2 cellular contexts compared by ENCODE assay signal in the genomic region with DNA sequence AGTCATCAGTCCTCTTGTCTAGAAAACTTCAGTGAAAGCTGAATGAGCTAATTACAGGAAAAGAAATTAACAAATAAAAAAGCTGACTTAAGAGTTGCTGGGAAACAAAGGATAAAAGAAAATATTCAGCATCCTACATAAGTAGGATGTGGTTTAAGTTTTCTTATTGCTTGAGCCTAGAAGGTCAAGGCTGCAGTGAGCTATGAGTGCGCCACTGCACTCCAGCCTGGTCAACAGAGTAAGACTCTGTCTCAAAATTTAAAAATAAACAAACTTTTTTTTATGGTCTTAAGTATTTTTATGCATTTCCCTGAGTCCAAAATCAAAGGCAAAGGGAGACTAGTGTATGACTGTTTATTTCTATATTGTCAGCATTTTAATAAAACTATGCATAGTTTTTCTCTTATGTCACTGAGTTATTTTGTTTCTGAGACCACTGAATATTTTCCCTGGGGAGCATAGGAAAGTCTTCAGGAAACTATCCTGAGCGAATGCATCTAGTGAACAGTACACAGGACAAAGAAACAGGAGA.
A peak's percentile ranks its signal among the peaks of the same experiment; 100 is the strongest.
TF ChIP-seq lines count a peak whose summit lies in the region.

No MANE protein-coding gene starts in this region.

TF ChIP-seq in GM23338, 12 proteins besides CTCF, POLR2A, EP300 and RAD21 (continues in another document):
- TF ChIP-seq JUNB (IDR thresholded peaks at IDR 0.05; ENCODE audit: unreplicated experiment) (no peak), CREB1 (CRISPR knock-in tag; IDR thresholded peaks at IDR 0.05; ENCODE audit: low read depth) (no peak), POLR2AphosphoS5 (IDR thresholded peaks at IDR 0.05; ENCODE audit: low read depth) (no peak), ZNF331 (CRISPR knock-in tag; IDR thresholded peaks at IDR 0.05; ENCODE audit: low read depth) (no peak), EZH2phosphoT487 (IDR thresholded peaks at IDR 0.05; ENCODE audit: unreplicated experiment) (no peak), ZNF114 (CRISPR knock-in tag; IDR thresholded peaks at IDR 0.05) (no peak)
- TF ChIP-seq, protein P1, sequence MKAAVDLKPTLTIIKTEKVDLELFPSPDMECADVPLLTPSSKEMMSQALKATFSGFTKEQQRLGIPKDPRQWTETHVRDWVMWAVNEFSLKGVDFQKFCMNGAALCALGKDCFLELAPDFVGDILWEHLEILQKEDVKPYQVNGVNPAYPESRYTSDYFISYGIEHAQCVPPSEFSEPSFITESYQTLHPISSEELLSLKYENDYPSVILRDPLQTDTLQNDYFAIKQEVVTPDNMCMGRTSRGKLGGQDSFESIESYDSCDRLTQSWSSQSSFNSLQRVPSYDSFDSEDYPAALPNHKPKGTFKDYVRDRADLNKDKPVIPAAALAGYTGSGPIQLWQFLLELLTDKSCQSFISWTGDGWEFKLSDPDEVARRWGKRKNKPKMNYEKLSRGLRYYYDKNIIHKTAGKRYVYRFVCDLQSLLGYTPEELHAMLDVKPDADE (IDR thresholded peaks at IDR 0.05), result no peak
- TF ChIP-seq, protein P2, sequence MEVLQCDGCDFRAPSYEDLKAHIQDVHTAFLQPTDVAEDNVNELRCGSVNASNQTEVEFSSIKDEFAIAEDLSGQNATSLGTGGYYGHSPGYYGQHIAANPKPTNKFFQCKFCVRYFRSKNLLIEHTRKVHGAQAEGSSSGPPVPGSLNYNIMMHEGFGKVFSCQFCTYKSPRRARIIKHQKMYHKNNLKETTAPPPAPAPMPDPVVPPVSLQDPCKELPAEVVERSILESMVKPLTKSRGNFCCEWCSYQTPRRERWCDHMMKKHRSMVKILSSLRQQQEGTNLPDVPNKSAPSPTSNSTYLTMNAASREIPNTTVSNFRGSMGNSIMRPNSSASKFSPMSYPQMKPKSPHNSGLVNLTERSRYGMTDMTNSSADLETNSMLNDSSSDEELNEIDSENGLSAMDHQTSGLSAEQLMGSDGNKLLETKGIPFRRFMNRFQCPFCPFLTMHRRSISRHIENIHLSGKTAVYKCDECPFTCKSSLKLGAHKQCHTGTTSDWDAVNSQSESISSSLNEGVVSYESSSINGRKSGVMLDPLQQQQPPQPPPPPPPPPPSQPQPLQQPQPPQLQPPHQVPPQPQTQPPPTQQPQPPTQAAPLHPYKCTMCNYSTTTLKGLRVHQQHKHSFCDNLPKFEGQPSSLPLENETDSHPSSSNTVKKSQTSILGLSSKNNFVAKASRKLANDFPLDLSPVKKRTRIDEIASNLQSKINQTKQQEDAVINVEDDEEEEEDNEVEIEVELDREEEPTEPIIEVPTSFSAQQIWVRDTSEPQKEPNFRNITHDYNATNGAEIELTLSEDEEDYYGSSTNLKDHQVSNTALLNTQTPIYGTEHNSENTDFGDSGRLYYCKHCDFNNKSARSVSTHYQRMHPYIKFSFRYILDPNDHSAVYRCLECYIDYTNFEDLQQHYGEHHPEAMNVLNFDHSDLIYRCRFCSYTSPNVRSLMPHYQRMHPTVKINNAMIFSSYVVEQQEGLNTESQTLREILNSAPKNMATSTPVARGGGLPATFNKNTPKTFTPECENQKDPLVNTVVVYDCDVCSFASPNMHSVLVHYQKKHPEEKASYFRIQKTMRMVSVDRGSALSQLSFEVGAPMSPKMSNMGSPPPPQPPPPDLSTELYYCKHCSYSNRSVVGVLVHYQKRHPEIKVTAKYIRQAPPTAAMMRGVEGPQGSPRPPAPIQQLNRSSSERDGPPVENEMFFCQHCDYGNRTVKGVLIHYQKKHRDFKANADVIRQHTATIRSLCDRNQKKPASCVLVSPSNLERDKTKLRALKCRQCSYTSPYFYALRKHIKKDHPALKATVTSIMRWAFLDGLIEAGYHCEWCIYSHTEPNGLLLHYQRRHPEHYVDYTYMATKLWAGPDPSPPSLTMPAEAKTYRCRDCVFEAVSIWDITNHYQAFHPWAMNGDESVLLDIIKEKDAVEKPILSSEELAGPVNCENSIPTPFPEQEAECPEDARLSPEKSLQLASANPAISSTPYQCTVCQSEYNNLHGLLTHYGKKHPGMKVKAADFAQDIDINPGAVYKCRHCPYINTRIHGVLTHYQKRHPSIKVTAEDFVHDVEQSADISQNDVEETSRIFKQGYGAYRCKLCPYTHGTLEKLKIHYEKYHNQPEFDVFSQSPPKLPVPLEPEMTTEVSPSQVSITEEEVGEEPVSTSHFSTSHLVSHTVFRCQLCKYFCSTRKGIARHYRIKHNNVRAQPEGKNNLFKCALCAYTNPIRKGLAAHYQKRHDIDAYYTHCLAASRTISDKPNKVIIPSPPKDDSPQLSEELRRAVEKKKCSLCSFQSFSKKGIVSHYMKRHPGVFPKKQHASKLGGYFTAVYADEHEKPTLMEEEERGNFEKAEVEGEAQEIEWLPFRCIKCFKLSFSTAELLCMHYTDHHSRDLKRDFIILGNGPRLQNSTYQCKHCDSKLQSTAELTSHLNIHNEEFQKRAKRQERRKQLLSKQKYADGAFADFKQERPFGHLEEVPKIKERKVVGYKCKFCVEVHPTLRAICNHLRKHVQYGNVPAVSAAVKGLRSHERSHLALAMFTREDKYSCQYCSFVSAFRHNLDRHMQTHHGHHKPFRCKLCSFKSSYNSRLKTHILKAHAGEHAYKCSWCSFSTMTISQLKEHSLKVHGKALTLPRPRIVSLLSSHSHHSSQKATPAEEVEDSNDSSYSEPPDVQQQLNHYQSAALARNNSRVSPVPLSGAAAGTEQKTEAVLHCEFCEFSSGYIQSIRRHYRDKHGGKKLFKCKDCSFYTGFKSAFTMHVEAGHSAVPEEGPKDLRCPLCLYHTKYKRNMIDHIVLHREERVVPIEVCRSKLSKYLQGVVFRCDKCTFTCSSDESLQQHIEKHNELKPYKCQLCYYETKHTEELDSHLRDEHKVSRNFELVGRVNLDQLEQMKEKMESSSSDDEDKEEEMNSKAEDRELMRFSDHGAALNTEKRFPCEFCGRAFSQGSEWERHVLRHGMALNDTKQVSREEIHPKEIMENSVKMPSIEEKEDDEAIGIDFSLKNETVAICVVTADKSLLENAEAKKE (CRISPR knock-in tag; IDR thresholded peaks at IDR 0.05), result no peak
- TF ChIP-seq, protein P3, sequence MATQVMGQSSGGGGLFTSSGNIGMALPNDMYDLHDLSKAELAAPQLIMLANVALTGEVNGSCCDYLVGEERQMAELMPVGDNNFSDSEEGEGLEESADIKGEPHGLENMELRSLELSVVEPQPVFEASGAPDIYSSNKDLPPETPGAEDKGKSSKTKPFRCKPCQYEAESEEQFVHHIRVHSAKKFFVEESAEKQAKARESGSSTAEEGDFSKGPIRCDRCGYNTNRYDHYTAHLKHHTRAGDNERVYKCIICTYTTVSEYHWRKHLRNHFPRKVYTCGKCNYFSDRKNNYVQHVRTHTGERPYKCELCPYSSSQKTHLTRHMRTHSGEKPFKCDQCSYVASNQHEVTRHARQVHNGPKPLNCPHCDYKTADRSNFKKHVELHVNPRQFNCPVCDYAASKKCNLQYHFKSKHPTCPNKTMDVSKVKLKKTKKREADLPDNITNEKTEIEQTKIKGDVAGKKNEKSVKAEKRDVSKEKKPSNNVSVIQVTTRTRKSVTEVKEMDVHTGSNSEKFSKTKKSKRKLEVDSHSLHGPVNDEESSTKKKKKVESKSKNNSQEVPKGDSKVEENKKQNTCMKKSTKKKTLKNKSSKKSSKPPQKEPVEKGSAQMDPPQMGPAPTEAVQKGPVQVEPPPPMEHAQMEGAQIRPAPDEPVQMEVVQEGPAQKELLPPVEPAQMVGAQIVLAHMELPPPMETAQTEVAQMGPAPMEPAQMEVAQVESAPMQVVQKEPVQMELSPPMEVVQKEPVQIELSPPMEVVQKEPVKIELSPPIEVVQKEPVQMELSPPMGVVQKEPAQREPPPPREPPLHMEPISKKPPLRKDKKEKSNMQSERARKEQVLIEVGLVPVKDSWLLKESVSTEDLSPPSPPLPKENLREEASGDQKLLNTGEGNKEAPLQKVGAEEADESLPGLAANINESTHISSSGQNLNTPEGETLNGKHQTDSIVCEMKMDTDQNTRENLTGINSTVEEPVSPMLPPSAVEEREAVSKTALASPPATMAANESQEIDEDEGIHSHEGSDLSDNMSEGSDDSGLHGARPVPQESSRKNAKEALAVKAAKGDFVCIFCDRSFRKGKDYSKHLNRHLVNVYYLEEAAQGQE (IDR thresholded peaks at IDR 0.05; ENCODE audit: unreplicated experiment), result no peak

TF ChIP-seq in IMR-90, 13 proteins besides CTCF, POLR2A, EP300 and RAD21:
- peak; percentile 19; the same call in 1 of the 2 replicates for TF ChIP-seq MAFK (IDR thresholded peaks at IDR 0.05; ENCODE audit: low read depth, low read length)
- TF ChIP-seq MXI1 (IDR thresholded peaks at IDR 0.05; ENCODE audit: borderline replicate concordance, low read depth, low read length), result no peak
- no peak for TF ChIP-seq BHLHE40 (IDR thresholded peaks at IDR 0.05; ENCODE audit: low read depth, low read length)
